In genomic region chr16:57507414-57508083, GRCh38 we compare ENCODE assay signal across 2 cellular contexts.
TF ChIP-seq lines count a peak whose summit lies in the region.

No MANE protein-coding gene starts in this region.

TF ChIP-seq in HEK293, 187 proteins besides CTCF, POLR2A, EP300 and RAD21:
- TF ChIP-seq SP7 (tag by site-specific recombination; IDR thresholded peaks at IDR 0.05) (peak; percentile 45), WT1 (tag by site-specific recombination; IDR thresholded peaks at IDR 0.05) (no peak), ZSCAN16 (tag by site-specific recombination; IDR thresholded peaks at IDR 0.05) (no peak), ZNF555 (tag by site-specific recombination; conservative IDR thresholded peaks at IDR 0.05) (no peak), ZNF335 (tag by site-specific recombination; conservative IDR thresholded peaks at IDR 0.05) (no peak), ZNF513 (tag by site-specific recombination; IDR thresholded peaks at IDR 0.05) (no peak), INSM2 (tag by site-specific recombination; IDR thresholded peaks at IDR 0.05) (no peak), ZIC2 (tag by site-specific recombination; IDR thresholded peaks at IDR 0.05) (peak; percentile 93), PRDM10 (tag by site-specific recombination; IDR thresholded peaks at IDR 0.05) (no peak), ZNF561 (tag by site-specific recombination; IDR thresholded peaks at IDR 0.05; ENCODE audit: borderline replicate concordance) (no peak), ZNF580 (tag by site-specific recombination; IDR thresholded peaks at IDR 0.05) (no peak), ZNF624 (tag by site-specific recombination; IDR thresholded peaks at IDR 0.05) (no peak), SP3 (tag by site-specific recombination; IDR thresholded peaks at IDR 0.05) (no peak), GLIS1 (tag by site-specific recombination; IDR thresholded peaks at IDR 0.05) (peak; percentile 84), ZNF239 (tag by site-specific recombination; IDR thresholded peaks at IDR 0.05) (no peak)

TF ChIP-seq in HepG2, 621 proteins besides CTCF, POLR2A, EP300 and RAD21:
- TF ChIP-seq SSRP1 (CRISPR knock-in tag; IDR thresholded peaks at IDR 0.05) (no peak), TEAD3 (CRISPR knock-in tag; optimal IDR thresholded peaks at IDR 0.05; ENCODE audit: borderline replicate concordance) (no peak), ZNF83 (CRISPR knock-in tag; IDR thresholded peaks at IDR 0.05; ENCODE audit: borderline replicate concordance) (no peak), ZNF629 (CRISPR knock-in tag; conservative IDR thresholded peaks at IDR 0.05) (peak; percentile 80)
TF ChIP-seq in HepG2: peak in this region for 1.
